Comparison of ENCODE assay signal across 1 cellular context in the genomic region with DNA sequence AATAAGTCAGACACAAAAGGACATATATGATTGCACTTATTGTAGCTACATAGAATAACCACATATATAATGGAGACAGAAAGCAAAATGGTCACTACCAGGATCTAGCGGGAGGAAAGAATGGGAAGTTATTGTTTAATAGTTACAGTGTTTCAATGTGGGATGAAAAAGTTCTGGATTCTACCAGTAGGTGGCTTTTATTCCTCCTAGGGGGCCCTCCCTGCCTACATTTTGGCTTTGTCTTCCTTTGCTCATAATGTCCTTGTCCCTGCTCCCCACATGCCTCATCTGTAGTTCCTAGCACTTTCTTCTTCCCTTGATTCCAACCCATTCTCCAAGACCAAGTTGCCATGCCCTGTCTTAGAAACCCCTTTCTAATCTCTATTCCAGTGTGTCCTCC.
TF ChIP-seq lines count a peak whose summit lies in the region.

No MANE protein-coding gene starts in this region.

TF ChIP-seq in H1, 55 proteins besides CTCF, POLR2A, EP300 and RAD21 (continued from another document):
- TF ChIP-seq, protein P1, sequence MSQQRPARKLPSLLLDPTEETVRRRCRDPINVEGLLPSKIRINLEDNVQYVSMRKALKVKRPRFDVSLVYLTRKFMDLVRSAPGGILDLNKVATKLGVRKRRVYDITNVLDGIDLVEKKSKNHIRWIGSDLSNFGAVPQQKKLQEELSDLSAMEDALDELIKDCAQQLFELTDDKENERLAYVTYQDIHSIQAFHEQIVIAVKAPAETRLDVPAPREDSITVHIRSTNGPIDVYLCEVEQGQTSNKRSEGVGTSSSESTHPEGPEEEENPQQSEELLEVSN (IDR thresholded peaks at IDR 0.05) = no peak
- TF ChIP-seq BRCA1 (IDR thresholded peaks at IDR 0.05; ENCODE audit: low read depth, low read length) (no peak), BCL11A (IDR thresholded peaks at IDR 0.05; ENCODE audit: low read depth in 2 of 2, low read length in 2 of 2) (no peak), RFX5 (IDR thresholded peaks at IDR 0.05; ENCODE audit: borderline replicate concordance, low read depth, low read length) (no peak), SIX5 (IDR thresholded peaks at IDR 0.05; ENCODE audit: low read depth, low read length) (no peak), HDAC6 (IDR thresholded peaks at IDR 0.05; ENCODE audit: low read depth, low read length) (no peak), CHD2 (IDR thresholded peaks at IDR 0.05; ENCODE audit: low read length) (no peak), SP2 (IDR thresholded peaks at IDR 0.05; ENCODE audit: low read length) (no peak), CTBP2 (IDR thresholded peaks at IDR 0.05; ENCODE audit: borderline replicate concordance, insufficient read depth, insufficient read length, low read length) (no peak), CBX8 (IDR thresholded peaks at IDR 0.05; ENCODE audit: borderline replicate concordance, low read depth, low read length) (no peak), TCF12 (IDR thresholded peaks at IDR 0.05; ENCODE audit: low read depth, low read length) (no peak), BACH1 (IDR thresholded peaks at IDR 0.05; ENCODE audit: low read length) (no peak), NRF1 (IDR thresholded peaks at IDR 0.05; ENCODE audit: low read depth, low read length) (no peak), POLR2AphosphoS5 (IDR thresholded peaks at IDR 0.05; ENCODE audit: low read depth, low read length) (no peak)
- TF ChIP-seq, protein P2, sequence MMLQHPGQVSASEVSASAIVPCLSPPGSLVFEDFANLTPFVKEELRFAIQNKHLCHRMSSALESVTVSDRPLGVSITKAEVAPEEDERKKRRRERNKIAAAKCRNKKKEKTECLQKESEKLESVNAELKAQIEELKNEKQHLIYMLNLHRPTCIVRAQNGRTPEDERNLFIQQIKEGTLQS (IDR thresholded peaks at IDR 0.05; ENCODE audit: insufficient read depth, low read depth, low read length) = no peak
- TF ChIP-seq, protein P3, sequence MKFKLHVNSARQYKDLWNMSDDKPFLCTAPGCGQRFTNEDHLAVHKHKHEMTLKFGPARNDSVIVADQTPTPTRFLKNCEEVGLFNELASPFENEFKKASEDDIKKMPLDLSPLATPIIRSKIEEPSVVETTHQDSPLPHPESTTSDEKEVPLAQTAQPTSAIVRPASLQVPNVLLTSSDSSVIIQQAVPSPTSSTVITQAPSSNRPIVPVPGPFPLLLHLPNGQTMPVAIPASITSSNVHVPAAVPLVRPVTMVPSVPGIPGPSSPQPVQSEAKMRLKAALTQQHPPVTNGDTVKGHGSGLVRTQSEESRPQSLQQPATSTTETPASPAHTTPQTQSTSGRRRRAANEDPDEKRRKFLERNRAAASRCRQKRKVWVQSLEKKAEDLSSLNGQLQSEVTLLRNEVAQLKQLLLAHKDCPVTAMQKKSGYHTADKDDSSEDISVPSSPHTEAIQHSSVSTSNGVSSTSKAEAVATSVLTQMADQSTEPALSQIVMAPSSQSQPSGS (IDR thresholded peaks at IDR 0.05; ENCODE audit: low read length) = no peak
